8 cellular contexts compared by ENCODE assay signal in genomic region chr1:38990401-38990745, GRCh38. TPM values are rescaled to one million over a fixed set of nuclear protein-coding genes. Genes with fewer than 3 reads are reported as not detected.
DNase-seq lines count a peak whose midpoint lies in the region; ATAC-seq, FAIRE-seq and TF ChIP-seq lines count a peak whose summit lies in the region.

No MANE protein-coding gene starts in this region.

- no peak overlapping the region for H3K4ac ChIP-seq in H9 (ENCODE audit: low read depth, low read length)

- H2BK20ac ChIP-seq in H9 (ENCODE audit: low read depth, low read length, poor library complexity, severe bottlenecking), result no peak overlapping the region

- H3K9me3 ChIP-seq in AG04450 (ENCODE audit: control insufficient read depth, insufficient read depth, low read length) (no peaks in the 10 kb centered on the region), H9 (ENCODE audit: control insufficient read depth, low read depth, low read length) (no peaks in the 10 kb centered on the region), right atrium auricular region (no peaks in the 10 kb centered on the region), small intestine (ENCODE audit: control insufficient read depth, low read depth) (no peaks in the 10 kb centered on the region)

- no peak overlapping the region for H2BK15ac ChIP-seq in H9 (ENCODE audit: low read depth, low read length)

- no peaks in the 10 kb centered on the region for H3K27me3 ChIP-seq in AG04450 (ENCODE audit: control insufficient read depth, insufficient read depth, low read length)
- no peaks in the 10 kb centered on the region for H3K27me3 ChIP-seq in H9 (ENCODE audit: insufficient read depth, low read length)
- H3K27me3 ChIP-seq in right atrium auricular region, result no peaks in the 10 kb centered on the region
- no peaks in the 10 kb centered on the region for H3K27me3 ChIP-seq in small intestine (ENCODE audit: control insufficient read depth in 2 of 2, insufficient read depth in 2 of 2, low read length in 2 of 2)

- CTCF ChIA-PET in AG04450 (lab: Charles Lee) (interaction anchor here (1.4 kb wide), 1 partner anchor 16 kb away, joined by 4 read pairs; no protein-coding TSS in a partner anchor), WTC11 (lab: Charles Lee) (interaction anchor here (0.6 to 1.0 kb wide), 5 partner anchors 26 to 70 kb away, joined by 3 to 6 read pairs (median 3); partner anchors contain the start of gene RHBDL2)

- H3T11ph ChIP-seq in H9 (ENCODE audit: low read length), result peak overlapping the region; percentile 39

- H3K27ac ChIP-seq in AG04450 (ENCODE audit: low read depth, low read length), result peak overlapping the region; percentile 31
- H3K27ac ChIP-seq in H9 (ENCODE audit: insufficient read length, low read depth, low read length), result peak overlapping the region; percentile 84
- peak overlapping the region; percentile 95 to 97 for H3K27ac ChIP-seq in right atrium auricular region
- peak overlapping the region in 1 of 2 donors; percentile 84 for H3K27ac ChIP-seq in small intestine (ENCODE audit: low read depth in 1 of 2, low read length in 1 of 2)

- H2BK5ac ChIP-seq in H9 (ENCODE audit: insufficient read length, low read length), result no peak overlapping the region

- peaks cover 13% of the 10 kb centered on the region for H3K23me2 ChIP-seq in H9 (ENCODE audit: insufficient read length, low read depth, low read length, poor library complexity, severe bottlenecking)

- DNase-seq in AG04450 (ENCODE audit: low read depth, low spot score), result no peak
- no peak for DNase-seq in H9
- no peak for DNase-seq in WTC11 (ENCODE audit: low spot score)
- no peak for DNase-seq in right atrium auricular region (ENCODE audit: low spot score)
- no peak for DNase-seq in small intestine
- DNase-seq in 8988T, result no peak
- no peak for DNase-seq in HTR-8/SVneo (ENCODE audit: insufficient read length, low spot score)
- DNase-seq in SHP77 treated with DMSO at 0.1 percent for 48 hours (lab: John Stamatoyannopoulos, UW), result no peak

- FAIRE-seq in small intestine (lab: Jason Lieb, UNC), result no peak
- no peak for FAIRE-seq in HTR-8/SVneo (lab: Jason Lieb, UNC)

- peak overlapping the region; percentile 84 to 91 for H3K4me3 Mint-ChIP-seq in H9
- H3K4me3 Mint-ChIP-seq in WTC11, result peak overlapping the region; percentile 54

- H4K91ac ChIP-seq in H9 (ENCODE audit: insufficient read length, low read depth, low read length), result no peak overlapping the region

- peak overlapping the region; percentile 45 for H3K9ac ChIP-seq in H9 (ENCODE audit: extremely low read depth, insufficient read length, low read length)

- H3K4me3 ChIP-seq in AG04450 (ENCODE audit: low read depth, low read length) (peak overlapping the region; percentile 67), right atrium auricular region (peak overlapping the region; percentile 100), small intestine (ENCODE audit: low read depth in 1 of 2, low read length in 2 of 2) (peak overlapping the region; percentile 48 to 95)

- no peak overlapping the region for H2AFZ ChIP-seq in H9 (ENCODE audit: low read length)

- H3K27ac Mint-ChIP-seq in H9 (peak overlapping the region; percentile 95 to 99 (median 99)), WTC11 (peak overlapping the region; percentile 95)

- peaks cover 23 to 34% (median 31%) of the 10 kb centered on the region in 3 experiments for H3K36me3 Mint-ChIP-seq in H9 (ENCODE audit: insufficient read depth in 1 of 3, low read depth in 3 of 3)
- peaks cover 32% of the 10 kb centered on the region for H3K36me3 Mint-ChIP-seq in WTC11

- H3K79me1 ChIP-seq in H9 (ENCODE audit: insufficient read depth, low read depth, low read length, poor library complexity, severe bottlenecking), result no peaks in the 10 kb centered on the region

- peaks cover 37% of the 10 kb centered on the region for H3K79me2 ChIP-seq in H9 (ENCODE audit: insufficient read depth, low read length)

- H4K5ac ChIP-seq in H9 (ENCODE audit: insufficient read length, low read depth, low read length), result no peak overlapping the region

- H2BK120ac ChIP-seq in H9 (ENCODE audit: low read depth, low read length, poor library complexity, severe bottlenecking), result peak overlapping the region; percentile 80

- POLR2A ChIA-PET in AG04450 (lab: Yijun Ruan, JAX) (interaction anchor here (0.8 kb wide), 1 partner anchor 12 kb away, joined by 3 read pairs; no protein-coding TSS in a partner anchor), WTC11 (lab: Charles Lee) (interaction anchor here (0.6 to 1.2 kb wide), 4 partner anchors 10 to 36 kb away, joined by 3 to 5 read pairs (median 3); partner anchors contain the start of gene NDUFS5)

- H3K4me1 Mint-ChIP-seq in H9 (peaks cover 48 to 55% of the 10 kb centered on the region in 2 experiments), WTC11 (peaks cover 57% of the 10 kb centered on the region)

- H3K36me3 ChIP-seq in right atrium auricular region, result no peaks in the 10 kb centered on the region
- H3K36me3 ChIP-seq in small intestine (ENCODE audit: control insufficient read depth in 2 of 2, insufficient read depth in 2 of 2, low read length in 2 of 2), result no peaks in the 10 kb centered on the region

- WGBS in H9 (ENCODE audit: extremely low coverage, insufficient read length, low lambda C conversion rate), result no CpG with 5 or more reads among the region's 5 CpGs
- 8 to 26% (median 8%) methylated on average over 5 of the region's 5 CpGs for WGBS in small intestine, 3 donors

- peak overlapping the region; percentile 69 for H3K4me2 ChIP-seq in H9 (ENCODE audit: insufficient read depth, insufficient read length, low read length)

- H3K14ac ChIP-seq in H9 (ENCODE audit: insufficient read depth, low read length), result no peak overlapping the region

- H4K8ac ChIP-seq in H9 (replicated peaks; ENCODE audit: insufficient read length, low read depth, low read length), result no peak overlapping the region

- H3K9me3 Mint-ChIP-seq in H9 (no peaks in the 10 kb centered on the region), WTC11 (no peaks in the 10 kb centered on the region)

- no peak overlapping the region for H3K56ac ChIP-seq in H9 (ENCODE audit: insufficient read length, low read depth, low read length)

- no peak for ATAC-seq in WTC11

- H3K23ac ChIP-seq in H9 (ENCODE audit: insufficient read length, low read depth, low read length), result no peak overlapping the region

- H3K18ac ChIP-seq in H9 (ENCODE audit: insufficient read length, low read depth, low read length), result no peak overlapping the region

- H4K20me1 ChIP-seq in H9 (ENCODE audit: control insufficient read depth, insufficient read depth, insufficient read length), result no peaks in the 10 kb centered on the region

- TF ChIP-seq CTCF in AG04450 (IDR thresholded peaks at IDR 0.05; ENCODE audit: low read depth, low read length), result no peak
- no peak for TF ChIP-seq CTCF in H9 (conservative IDR thresholded peaks at IDR 0.05)
- TF ChIP-seq CTCF in WTC11 (IDR thresholded peaks at IDR 0.05), result no peak
- TF ChIP-seq CTCF in right atrium auricular region (IDR thresholded peaks at IDR 0.05), result no peak

- H2AK5ac ChIP-seq in H9 (ENCODE audit: insufficient read length, low read length), result no peak overlapping the region

- H3K4me1 ChIP-seq in H9 (ENCODE audit: insufficient read depth, low read length), result peaks cover 5% of the 10 kb centered on the region; the same call in 1 of the 2 replicates
- H3K4me1 ChIP-seq in right atrium auricular region, result peaks cover 0 to 35% of the 10 kb centered on the region in 2 donors
- H3K4me1 ChIP-seq in small intestine (ENCODE audit: control insufficient read depth in 2 of 2, insufficient read depth in 1 of 2, low read depth in 1 of 2, low read length in 1 of 2), result peaks cover 2 to 5% of the 10 kb centered on the region in 2 donors

- H3K27me3 Mint-ChIP-seq in H9 (ENCODE audit: low read depth), result no peaks in the 10 kb centered on the region
- H3K27me3 Mint-ChIP-seq in WTC11 (ENCODE audit: low read depth), result no peaks in the 10 kb centered on the region

- H2BK12ac ChIP-seq in H9 (ENCODE audit: insufficient read length, low read depth, low read length), result no peak overlapping the region

TF ChIP-seq in WTC11, 78 proteins besides CTCF, POLR2A, EP300 and RAD21 (continues in another document):
- TF ChIP-seq USF2 (CRISPR knock-in tag; IDR thresholded peaks at IDR 0.05) (no peak), PRRX2 (CRISPR knock-in tag; IDR thresholded peaks at IDR 0.05) (no peak)

RNA-seq across cellular contexts. Expression of gene AKIRIN1, which starts 0.7 kb away (rescaled TPM):
- polyA plus RNA-seq in AG04450 (2011; rRNA removed), result 62.5 and 74.3 TPM in 2 replicates
- 24.5 and 45.5 TPM in 2 replicates for polyA minus RNA-seq in AG04450 (2011; rRNA and poly(A)+ RNA removed)
- 235 and 237 TPM in 2 replicates for total RNA-seq in H9 (2021)
- 183 to 214 TPM (median 212 TPM) in 3 replicates for total RNA-seq in WTC11 (2021)
- total RNA-seq in right atrium auricular region, result 10 to 100 TPM; 44.8 to 46.4 TPM
- polyA plus RNA-seq in small intestine, result 10 to 100 TPM; 24.5 to 28.9 (median 28.4) TPM

RNA-seq across cellular contexts. Expression of gene NDUFS5, which starts 35.8 kb away (rescaled TPM):
- polyA plus RNA-seq in AG04450 (2011; rRNA removed) (696 and 852 TPM in 2 replicates), small intestine (100 to 1,000 TPM; 472 to 696 (median 574) TPM)
- 219 and 249 TPM in 2 replicates for polyA minus RNA-seq in AG04450 (2011; rRNA and poly(A)+ RNA removed)
- total RNA-seq in H9 (2021) (367 and 376 TPM in 2 replicates), WTC11 (2021) (402 to 430 TPM (median 414 TPM) in 3 replicates), right atrium auricular region (1,000 to 10,000 TPM; 1,281 to 1,828 TPM)

RNA-seq across cellular contexts. Expression of gene RHBDL2, which starts 48.7 kb away (rescaled TPM):
- 0.32 and 0.33 TPM in 2 replicates for polyA plus RNA-seq in AG04450 (2011; rRNA removed)
- 0.13 TPM in 1 of 2 replicates, not detected in the other for polyA minus RNA-seq in AG04450 (2011; rRNA and poly(A)+ RNA removed)
- total RNA-seq in H9 (2021), result 0.15 TPM in 1 of 2 replicates, not detected in the other
- 0.26 to 0.30 TPM (median 0.27 TPM) in 3 replicates for total RNA-seq in WTC11 (2021)
- under 1 TPM in 1 of 2 donors, not detected in 1; 0.31 TPM for total RNA-seq in right atrium auricular region
- under 1 TPM in 1 of 3 donors, not detected in 2; 0.43 TPM for polyA plus RNA-seq in small intestine
